Comparison of ENCODE assay signal across 15 cellular contexts in genomic region chr7:22651534-22652243, GRCh38.
DNase-seq lines count a peak whose midpoint lies in the region; ATAC-seq and TF ChIP-seq lines count a peak whose summit lies in the region.
"Had no signal": no experiment of that assay in that cellular context is flagged by ENCODE, and none has a peak within 500 bp of the region (broad histone marks: within the 10 kb centered on the region; RNA-seq: fewer than 3 reads in every experiment).

No MANE protein-coding gene starts in this region.

- no peak overlapping the region for H2BK12ac ChIP-seq in trophoblast cell (ENCODE audit: low read length)

- no peak for TF ChIP-seq RAD21 in SK-N-SH (IDR thresholded peaks at IDR 0.05; ENCODE audit: low read length)

- peaks cover 0 to 4% (median 0%) of the 10 kb centered on the region in 5 donors for H3K27me3 Mint-ChIP-seq in naive thymus-derived CD8-positive, alpha-beta T cell

- peaks cover 0 to 10% (median 8%) of the 10 kb centered on the region in 3 donors for H3K36me3 Mint-ChIP-seq in naive thymus-derived CD8-positive, alpha-beta T cell

- intact Hi-C loops in esophagus muscularis mucosa (cut with DNase I): no loop called here

- H3K4me3 ChIP-seq in SK-N-SH (ENCODE audit: low read depth in 2 of 2, low read length in 1 of 2) (no peak overlapping the region), esophagus muscularis mucosa (no peak overlapping the region), trophoblast cell (ENCODE audit: low read depth, low read length) (no peak overlapping the region)
- H3K4me3 ChIP-seq: testis had no signal

- H2BK5ac ChIP-seq in trophoblast cell (ENCODE audit: low read depth, low read length, poor library complexity): no peak overlapping the region

- H3K9me3 ChIP-seq in SK-N-SH (no peaks in the 10 kb centered on the region), esophagus muscularis mucosa (peaks cover 0 to 6% (median 2%) of the 10 kb centered on the region in 4 donors), trophoblast cell (ENCODE audit: insufficient read depth, low read depth, low read length) (peaks cover under 1% of the 10 kb centered on the region)
- H3K9me3 ChIP-seq: testis had no signal

- H3K14ac ChIP-seq in trophoblast cell (ENCODE audit: low read length): no peak overlapping the region

- H3K18ac ChIP-seq in trophoblast cell (ENCODE audit: low read length): no peak overlapping the region

- POLR2A ChIA-PET in SK-N-SH (lab: Yijun Ruan, JAX): no interaction called here
- POLR2A ChIA-PET in naive thymus-derived CD8-positive, alpha-beta T cell (lab: Charles Lee): no interaction called here

- 8% methylated on average over 5 of the region's 5 CpGs for WGBS in SK-N-SH (ENCODE audit: low lambda C conversion rate)
- WGBS in esophagus muscularis mucosa: 47% methylated on average over 5 of the region's 5 CpGs
- no CpG with 5 or more reads among the region's 5 CpGs for WGBS in trophoblast cell (ENCODE audit: extremely low coverage, insufficient coverage, insufficient read length)

- H3K4me2 ChIP-seq in SK-N-SH (peak overlapping the region; percentile 14; the same call in 1 of the 2 replicates), trophoblast cell (ENCODE audit: low read length) (no peak overlapping the region)
- H3K4me2 ChIP-seq: KMS-11 had no signal

- no peak overlapping the region for H3K23ac ChIP-seq in trophoblast cell (ENCODE audit: low read length)

- H3K27me3 ChIP-seq in SK-N-SH (ENCODE audit: insufficient read depth) (no peaks in the 10 kb centered on the region), esophagus muscularis mucosa (no peaks in the 10 kb centered on the region), trophoblast cell (ENCODE audit: insufficient read depth, low read length) (no peaks in the 10 kb centered on the region)
- H3K27me3 ChIP-seq: testis had no signal

- no peak overlapping the region for H3K4ac ChIP-seq in trophoblast cell (ENCODE audit: low read depth, low read length)

- TF ChIP-seq CTCF in SK-N-SH (IDR thresholded peaks at IDR 0.05) (no peak), esophagus muscularis mucosa (IDR thresholded peaks at IDR 0.05) (no peak)

- H3K9me2 ChIP-seq in SK-N-SH: no peaks in the 10 kb centered on the region

- peaks cover 17% of the 10 kb centered on the region for H3F3A ChIP-seq in SK-N-SH (replicated peaks; ENCODE audit: insufficient read depth)

- DNase-seq in HCEC 1CT (peak; percentile 77), SK-N-SH (no peak), esophagus muscularis mucosa (ENCODE audit: extremely low spot score) (no peak), trophoblast cell (peak; percentile 39 to 58), DMS79 treated with DMSO at 0.1 percent for 48 hours (lab: John Stamatoyannopoulos, UW) (no peak), AG08396 (ENCODE audit: low spot score) (no peak)
- no peak for DNase-seq in naive thymus-derived CD8-positive, alpha-beta T cell
- no peak for DNase-seq in activated CD4-positive, alpha-beta T cell treated with anti-CD3 and anti-CD28 coated beads, Interleukin-2, amount 50 U/mL, for 1 hour
- DNase-seq: activated T-cell treated with anti-CD3 and anti-CD28 coated beads, Interleukin-2, amount 50 U/mL, for 24 hours; anterior cingulate cortex; COR-L47; NCI-H187 treated with DMSO at 0.1 percent for 48 hours; right cardiac atrium; testis had no signal

- peaks cover 0 to 24% (median 13%) of the 10 kb centered on the region in 9 donors for H3K9me3 Mint-ChIP-seq in naive thymus-derived CD8-positive, alpha-beta T cell

- no peak overlapping the region for H2BK120ac ChIP-seq in trophoblast cell (ENCODE audit: insufficient read depth, low read length, poor library complexity)

- no peak overlapping the region for H3K27ac Mint-ChIP-seq in naive thymus-derived CD8-positive, alpha-beta T cell
- H3K27ac Mint-ChIP-seq: activated T-cell treated with anti-CD3 and anti-CD28 coated beads, Interleukin-2, amount 50 U/mL, for 24 hours had no signal

- TF ChIP-seq POLR2A in esophagus muscularis mucosa (IDR thresholded peaks at IDR 0.05; ENCODE audit: low read depth): no peak

- H4K20me1 ChIP-seq in SK-N-SH (ENCODE audit: insufficient read depth): no peaks in the 10 kb centered on the region

- H2AFZ ChIP-seq in SK-N-SH (ENCODE audit: low read depth) (peak overlapping the region; percentile 56; the same call in 1 of the 2 replicates), trophoblast cell (ENCODE audit: insufficient read depth, low read length, poor library complexity) (no peak overlapping the region)

- H3K79me1 ChIP-seq in trophoblast cell (ENCODE audit: low read length): no peaks in the 10 kb centered on the region

- H3K79me2 ChIP-seq in SK-N-SH (ENCODE audit: insufficient read depth): no peaks in the 10 kb centered on the region
- no peaks in the 10 kb centered on the region for H3K79me2 ChIP-seq in trophoblast cell (ENCODE audit: control insufficient read depth, insufficient read depth, low read length, poor library complexity)

- H3K27ac ChIP-seq in SK-N-SH (ENCODE audit: low read depth in 2 of 2, low read length in 1 of 2): peak overlapping the region in 1 of 2 experiments; percentile 78; a peak in 2 of 4 replicates
- peak overlapping the region; percentile 15 to 37 (median 28) for H3K27ac ChIP-seq in esophagus muscularis mucosa (replicated peaks in 1 of 4)
- no peak overlapping the region for H3K27ac ChIP-seq in trophoblast cell (ENCODE audit: low read depth, low read length)
- H3K27ac ChIP-seq: KMS-11, testis had no signal

- H3K4me1 ChIP-seq in SK-N-SH (ENCODE audit: control insufficient read depth in 1 of 2, insufficient read depth in 2 of 2, low read depth in 1 of 2, low read length in 1 of 2): no peaks in the 10 kb centered on the region
- peaks cover 3 to 30% (median 23%) of the 10 kb centered on the region in 4 donors for H3K4me1 ChIP-seq in esophagus muscularis mucosa
- peaks cover 2 to 4% of the 10 kb centered on the region in 2 experiments for H3K4me1 ChIP-seq in trophoblast cell (ENCODE audit: control insufficient read depth in 1 of 2, insufficient read depth in 2 of 2, low read length in 2 of 2)
- H3K4me1 ChIP-seq: testis had no signal

- no peak overlapping the region for H4K12ac ChIP-seq in trophoblast cell (ENCODE audit: low read depth, low read length)

- H3K36me3 ChIP-seq in SK-N-SH (replicated peaks in 1 of 2; ENCODE audit: control insufficient read depth in 1 of 2, insufficient read depth in 2 of 2, low read length in 1 of 2) (no peaks in the 10 kb centered on the region), esophagus muscularis mucosa (no peaks in the 10 kb centered on the region), trophoblast cell (ENCODE audit: control insufficient read depth in 1 of 2, insufficient read depth in 2 of 2, low read length in 2 of 2) (peaks cover 0 to under 1% of the 10 kb centered on the region in 2 experiments)

- no peak overlapping the region for H4K91ac ChIP-seq in trophoblast cell (ENCODE audit: low read depth, low read length)

- TF ChIP-seq EP300 in SK-N-SH (IDR thresholded peaks at IDR 0.05; ENCODE audit: borderline replicate concordance in 1 of 2, low read depth in 1 of 2, low read length in 1 of 2): no peak; a peak in 1 of 4 replicates
- TF ChIP-seq EP300 in esophagus muscularis mucosa (IDR thresholded peaks at IDR 0.05): no peak

- H3K4me1 Mint-ChIP-seq in naive thymus-derived CD8-positive, alpha-beta T cell: peaks cover 0 to 2% (median 0%) of the 10 kb centered on the region in 4 donors

- H3K9ac ChIP-seq in SK-N-SH (peak overlapping the region; percentile 41; the same call in 1 of the 2 replicates), trophoblast cell (ENCODE audit: low read length) (no peak overlapping the region)
- H3K9ac ChIP-seq: KMS-11 had no signal

- H2AK5ac ChIP-seq in trophoblast cell (ENCODE audit: low read length): no peak overlapping the region

- H4K8ac ChIP-seq in trophoblast cell (ENCODE audit: low read depth, low read length): no peak overlapping the region

- no peak for ATAC-seq in naive thymus-derived CD8-positive, alpha-beta T cell

- H3K4me3 Mint-ChIP-seq in naive thymus-derived CD8-positive, alpha-beta T cell: no peak overlapping the region
- H3K4me3 Mint-ChIP-seq: activated T-cell treated with anti-CD3 and anti-CD28 coated beads, Interleukin-2, amount 50 U/mL, for 24 hours had no signal

- CTCF ChIA-PET in SK-N-SH (lab: Yijun Ruan, JAX): interaction anchor here (1.6 to 1.9 kb wide), 2 partner anchors 9 to 27 kb away, joined by 4 read pairs; no protein-coding TSS in a partner anchor

TF ChIP-seq in SK-N-SH, 30 proteins besides CTCF, POLR2A, EP300 and RAD21 (continues in another document):
- no peak for TF ChIP-seq RXRA (IDR thresholded peaks at IDR 0.05; ENCODE audit: borderline replicate concordance, low read depth)
- TF ChIP-seq ELF1 (IDR thresholded peaks at IDR 0.05): no peak
- no peak for TF ChIP-seq MAX (IDR thresholded peaks at IDR 0.05; ENCODE audit: low read depth)
- TF ChIP-seq YY1 (IDR thresholded peaks at IDR 0.05; ENCODE audit: low read depth): no peak
- no peak for TF ChIP-seq GATA2 (CRISPR knock-in tag; IDR thresholded peaks at IDR 0.05)
- TF ChIP-seq MXI1 (IDR thresholded peaks at IDR 0.05; ENCODE audit: low read depth, low read length): no peak
- TF ChIP-seq EZH2phosphoT487 (IDR thresholded peaks at IDR 0.05; ENCODE audit: borderline replicate concordance, low read depth): no peak
- TF ChIP-seq PBX3 (IDR thresholded peaks at IDR 0.05): no peak
- no peak for TF ChIP-seq FOXJ3 (CRISPR knock-in tag; IDR thresholded peaks at IDR 0.05)
- no peak for TF ChIP-seq TEAD4 (IDR thresholded peaks at IDR 0.05; ENCODE audit: borderline replicate concordance, insufficient read depth)
- no peak for TF ChIP-seq POLR2AphosphoS5 (IDR thresholded peaks at IDR 0.05; ENCODE audit: low read depth, low read length)

Comparison
In these comparisons a context has a peak if more than half of its experiments do, and no peak if none do; other contexts are left out.
1. DNase-seq: peak in HCEC 1CT (single experiment) and trophoblast cell (2 of 2); none in SK-N-SH (single experiment), esophagus muscularis mucosa (single experiment), naive thymus-derived CD8-positive, alpha-beta T cell (0 of 10), DMS79 treated with DMSO at 0.1 percent for 48 hours (single experiment), activated CD4-positive, alpha-beta T cell treated with anti-CD3 and anti-CD28 coated beads, Interleukin-2, amount 50 U/mL, for 1 hour (single experiment) and AG08396 (single experiment).